ENCODE assay signal across 16 cellular contexts in genomic region chr6:148612043-148612442, GRCh38.
DNase-seq lines count a peak whose midpoint lies in the region; ATAC-seq and TF ChIP-seq lines count a peak whose summit lies in the region.
"Had no signal": no experiment of that assay in that cellular context is flagged by ENCODE, and none has a peak within 500 bp of the region (broad histone marks: within the 10 kb centered on the region; RNA-seq: fewer than 3 reads in every experiment).

No MANE protein-coding gene starts in this region.

- no peaks in the 10 kb centered on the region for H3K9me2 ChIP-seq in GM23248 (ENCODE audit: insufficient read depth)

- H3K4me3 ChIP-seq in GM23248 (no peak overlapping the region), esophagus squamous epithelium (no peak overlapping the region), muscle layer of colon (ENCODE audit: low read depth in 1 of 2, low read length in 2 of 2) (no peak overlapping the region), subcutaneous abdominal adipose tissue (ENCODE audit: low read depth in 1 of 5, low read length in 5 of 5) (no peak overlapping the region), upper lobe of right lung (no peak overlapping the region)

- TF ChIP-seq CTCF in esophagus squamous epithelium (IDR thresholded peaks at IDR 0.05) (no peak), upper lobe of right lung (IDR thresholded peaks at IDR 0.05) (no peak), endothelial cell (IDR thresholded peaks at IDR 0.05; ENCODE audit: unreplicated experiment) (no peak)

- H3K4me1 Mint-ChIP-seq in endothelial cell (ENCODE audit: unreplicated experiment), result no peaks in the 10 kb centered on the region

- peak overlapping the region; percentile 42 for H3K4me2 ChIP-seq in GM23248 (ENCODE audit: unreplicated experiment)

- H3K4me1 ChIP-seq in GM23248 (ENCODE audit: insufficient read depth) (peaks cover 28% of the 10 kb centered on the region), esophagus squamous epithelium (peaks cover 0 to 21% (median 4%) of the 10 kb centered on the region in 3 donors), muscle layer of colon (ENCODE audit: insufficient read depth, low read length) (peaks cover 19% of the 10 kb centered on the region), subcutaneous abdominal adipose tissue (ENCODE audit: control insufficient read depth in 5 of 5, insufficient read depth in 5 of 5, low read length in 5 of 5) (peaks cover 2 to 20% (median 12%) of the 10 kb centered on the region in 5 donors), upper lobe of right lung (peaks cover 2% of the 10 kb centered on the region)

- H3K27ac ChIP-seq in GM23248 (0 out of 2 replicates have a peak overlapping the region, but pooled peaks have one; percentile 33), esophagus squamous epithelium (peak overlapping the region in 3 of 4 donors; percentile 5 to 74 (median 68)), muscle layer of colon (ENCODE audit: low read depth, low read length) (peak overlapping the region; percentile 41), subcutaneous abdominal adipose tissue (ENCODE audit: low read depth, low read length) (peak overlapping the region; percentile 34), upper lobe of right lung (no peak overlapping the region)
- H3K27ac ChIP-seq: C4-2B had no signal

- no peak overlapping the region for H3K27ac Mint-ChIP-seq in endothelial cell (ENCODE audit: unreplicated experiment)
- H3K27ac Mint-ChIP-seq: IgD-negative memory B cell had no signal

- H3K9me3 Mint-ChIP-seq in endothelial cell (ENCODE audit: unreplicated experiment), result no peaks in the 10 kb centered on the region

- H3K9me3 ChIP-seq in GM23248 (ENCODE audit: low read depth), result no peaks in the 10 kb centered on the region
- H3K9me3 ChIP-seq in esophagus squamous epithelium, result no peaks in the 10 kb centered on the region
- H3K9me3 ChIP-seq in muscle layer of colon (ENCODE audit: low read length), result no peaks in the 10 kb centered on the region
- H3K9me3 ChIP-seq in subcutaneous abdominal adipose tissue (ENCODE audit: control insufficient read depth in 5 of 5, low read length in 5 of 5), result no peaks in the 10 kb centered on the region
- H3K9me3 ChIP-seq in upper lobe of right lung, result no peaks in the 10 kb centered on the region

- TF ChIP-seq POLR2A in esophagus squamous epithelium (IDR thresholded peaks at IDR 0.05), result no peak

- no peaks in the 10 kb centered on the region for H3K27me3 Mint-ChIP-seq in endothelial cell (ENCODE audit: unreplicated experiment)
- H3K27me3 Mint-ChIP-seq: IgD-negative memory B cell had no signal

- H3F3A ChIP-seq in GM23248 (ENCODE audit: insufficient read depth), result peaks cover 20% of the 10 kb centered on the region

- no peak for ATAC-seq in GM19351 (IDR thresholded peaks at IDR 0.05; ENCODE audit: unreplicated experiment)
- no peak for ATAC-seq in upper lobe of right lung

- H3K9ac ChIP-seq in GM23248, result no peak overlapping the region
- H3K9ac ChIP-seq in muscle layer of colon (ENCODE audit: low read length), result no peak overlapping the region
- no peak overlapping the region for H3K9ac ChIP-seq in subcutaneous abdominal adipose tissue (ENCODE audit: low read length in 5 of 5)

- intact Hi-C loops in esophagus squamous epithelium (cut with DNase I), result no loop called here
- intact Hi-C loops in upper lobe of right lung (cut with DNase I), result no loop called here

- H3K79me2 ChIP-seq in GM23248 (ENCODE audit: insufficient read depth), result no peaks in the 10 kb centered on the region

- H2AFZ ChIP-seq in GM23248, result no peak overlapping the region

- H3K4me3 Mint-ChIP-seq in endothelial cell (ENCODE audit: unreplicated experiment), result no peak overlapping the region
- H3K4me3 Mint-ChIP-seq: IgD-negative memory B cell had no signal

- no peaks in the 10 kb centered on the region for H3K36me3 Mint-ChIP-seq in endothelial cell (ENCODE audit: low read depth, unreplicated experiment)
- H3K36me3 Mint-ChIP-seq: IgD-negative memory B cell had no signal

- H4K20me1 ChIP-seq in GM23248 (ENCODE audit: insufficient read depth), result no peaks in the 10 kb centered on the region

- DNase-seq in GM23248 (peak; percentile 12), esophagus squamous epithelium (lab: John Stamatoyannopoulos, UW) (no peak), germinal center (ENCODE audit: low spot score) (no peak), upper lobe of right lung (no peak), endothelial cell (ENCODE audit: low spot score) (no peak)
- DNase-seq: DMS153, EL, H7, MV-4-11, NCI-H1417 treated with DMSO at 0.1 percent for 48 hours, NCI-H2029 had no signal

- in situ Hi-C loops in GM23248 (cut with MboI), result no loop called here

- 91 to 95% methylated on average over 1 of the region's 1 CpG for WGBS in GM23248 (ENCODE audit: low coverage in 1 of 2, low lambda C conversion rate in 2 of 2, missing lambda C conversion rate in 2 of 2), 2 experiments
- WGBS in esophagus squamous epithelium, 2 donors, result 94 to 100% methylated on average over 1 of the region's 1 CpG

- no peaks in the 10 kb centered on the region for H3K27me3 ChIP-seq in GM23248 (replicated peaks; ENCODE audit: insufficient read depth)
- peaks cover 0 to 38% (median 0%) of the 10 kb centered on the region in 4 donors for H3K27me3 ChIP-seq in esophagus squamous epithelium
- no peaks in the 10 kb centered on the region for H3K27me3 ChIP-seq in muscle layer of colon (ENCODE audit: control insufficient read depth in 1 of 2, insufficient read depth in 2 of 2, low read length in 2 of 2)
- H3K27me3 ChIP-seq in subcutaneous abdominal adipose tissue (ENCODE audit: control insufficient read depth in 5 of 5, insufficient read depth in 4 of 5, low read length in 5 of 5), result peaks cover 0 to 2% (median 0%) of the 10 kb centered on the region in 5 donors
- H3K27me3 ChIP-seq in upper lobe of right lung, result no peaks in the 10 kb centered on the region

- H3K36me3 ChIP-seq in GM23248 (ENCODE audit: low read depth) (no peaks in the 10 kb centered on the region), esophagus squamous epithelium (no peaks in the 10 kb centered on the region), muscle layer of colon (ENCODE audit: insufficient read depth, low read length) (no peaks in the 10 kb centered on the region), subcutaneous abdominal adipose tissue (ENCODE audit: control insufficient read depth in 5 of 5, insufficient read depth in 5 of 5, low read length in 5 of 5) (no peaks in the 10 kb centered on the region), upper lobe of right lung (no peaks in the 10 kb centered on the region)
